Comparison of ENCODE assay signal across 8 cellular contexts in genomic region chr18:48161911-48162698, GRCh38.
A peak's percentile ranks its signal among the peaks of the same experiment; 100 is the strongest.
DNase-seq lines count a peak whose midpoint lies in the region; ATAC-seq and TF ChIP-seq lines count a peak whose summit lies in the region.

No MANE protein-coding gene starts in this region.

- in situ Hi-C loops in astrocyte of the cerebellum (cut with HindIII; ENCODE audit: low sequenced_read_pairs): no loop called here

- POLR2A ChIA-PET in HCT116 (lab: Charles Lee): no interaction called here

- BruUV-seq in HCT116 (replicated peaks; lab: Mats Ljungman, UMichigan): no TSS peak

- DNase-seq in ELF-1 (ENCODE audit: low read depth, low spot score) (peak; percentile 59), HCT116 (ENCODE audit: low read depth, low spot score) (no peak), NCI-H146 treated with DMSO at 0.1 percent for 48 hours (lab: John Stamatoyannopoulos, UW; ENCODE audit: unreplicated experiment) (peak; percentile 96), astrocyte of the cerebellum (ENCODE audit: low read depth) (no peak), kidney epithelial cell (ENCODE audit: low read depth) (no peak), CD1c-positive myeloid dendritic cell (ENCODE audit: extremely low spot score) (no peak)
- DNase-seq in activated CD8-positive, alpha-beta memory T cell treated with anti-CD3 and anti-CD28 coated beads, Interleukin-2, amount 50 U/mL, for 48 hours: no peak

- no peaks in the 10 kb centered on the region for H3K79me2 ChIP-seq in HCT116 (ENCODE audit: insufficient read depth, low read length)

- TF ChIP-seq CTCF in HCT116 (IDR thresholded peaks at IDR 0.05 in 2 of 3, conservative IDR thresholded peaks at IDR 0.05 in 1 of 3; ENCODE audit: borderline replicate concordance in 1 of 3, insufficient read depth in 1 of 3, low read depth in 2 of 3, low read length in 2 of 3) (no peak), astrocyte of the cerebellum (IDR thresholded peaks at IDR 0.05; ENCODE audit: low read depth, low read length, missing control alignments) (no peak), kidney epithelial cell (IDR thresholded peaks at IDR 0.05; ENCODE audit: insufficient read depth, low read length, poor library complexity, severe bottlenecking) (no peak)

- no peaks in the 10 kb centered on the region for H3K9me3 ChIP-seq in HCT116 (ENCODE audit: control insufficient read depth in 1 of 2, insufficient read depth in 1 of 2, low read depth in 1 of 2, low read length in 2 of 2)
- no peaks in the 10 kb centered on the region for H3K9me3 ChIP-seq in subcutaneous abdominal adipose tissue (ENCODE audit: control insufficient read depth in 5 of 5, low read length in 5 of 5)

- H4K20me1 ChIP-seq in HCT116 (ENCODE audit: insufficient read depth): no peaks in the 10 kb centered on the region

- no peaks in the 10 kb centered on the region for H3K27me3 ChIP-seq in HCT116 (ENCODE audit: insufficient read depth, low read length)
- H3K27me3 ChIP-seq in kidney epithelial cell (ENCODE audit: control insufficient read depth, insufficient read depth, low read length): no peaks in the 10 kb centered on the region
- no peaks in the 10 kb centered on the region for H3K27me3 ChIP-seq in subcutaneous abdominal adipose tissue (ENCODE audit: control insufficient read depth in 5 of 5, insufficient read depth in 4 of 5, low read length in 5 of 5)

- intact Hi-C loops in HCT116 (cut with micrococcal nuclease): no loop called here

- H3K4me1 ChIP-seq in HCT116 (ENCODE audit: control insufficient read depth in 1 of 2, insufficient read depth in 2 of 2, low read length in 2 of 2) (peaks cover 8 to 18% of the 10 kb centered on the region in 2 experiments; a peak in 3 of 4 replicates), subcutaneous abdominal adipose tissue (ENCODE audit: control insufficient read depth in 5 of 5, insufficient read depth in 5 of 5, low read length in 5 of 5) (peaks cover 7 to 47% (median 23%) of the 10 kb centered on the region in 5 donors)

- peak overlapping the region; percentile 61 for H2AFZ ChIP-seq in HCT116 (ENCODE audit: low read depth, low read length, poor library complexity, severe bottlenecking)

- H3K27ac ChIP-seq in HCT116 (ENCODE audit: low read depth, low read length): peak overlapping the region; percentile 41; the same call in 1 of the 2 replicates
- H3K27ac ChIP-seq in subcutaneous abdominal adipose tissue (ENCODE audit: low read depth, low read length): peak overlapping the region; percentile 50

- CTCF ChIA-PET in HCT116 (lab: Charles Lee): no interaction called here

- peak overlapping the region; percentile 89 for H3K4me2 ChIP-seq in HCT116 (ENCODE audit: low read length)

- H3K9ac ChIP-seq in HCT116 (ENCODE audit: low read length): peak overlapping the region; percentile 69
- H3K9ac ChIP-seq in subcutaneous abdominal adipose tissue (ENCODE audit: low read length in 5 of 5): peak overlapping the region in 4 of 5 donors; percentile 26 to 71 (median 66)

- H3K36me3 ChIP-seq in HCT116 (ENCODE audit: control insufficient read depth in 1 of 2, insufficient read depth in 2 of 2, low read length in 2 of 2) (no peaks in the 10 kb centered on the region), kidney epithelial cell (ENCODE audit: control insufficient read depth, insufficient read depth, low read length) (no peaks in the 10 kb centered on the region), subcutaneous abdominal adipose tissue (ENCODE audit: control insufficient read depth in 5 of 5, insufficient read depth in 5 of 5, low read length in 5 of 5) (no peaks in the 10 kb centered on the region)

- peak; percentile 73 for ATAC-seq in HCT116

- RAD21 ChIA-PET in HCT116 (lab: Charles Lee; ENCODE audit: low non-redundant PET in 1 of 2, low total read pairs in 2 of 2, uncharacterized antibody in 2 of 2, unreplicated experiment in 2 of 2): no interaction called here

- TF ChIP-seq RAD21 in HCT116 (IDR thresholded peaks at IDR 0.05; ENCODE audit: low read depth): no peak

- H3K4me3 ChIP-seq in HCT116 (replicated peaks in 1 of 2; ENCODE audit: low read depth in 1 of 2, low read length in 2 of 2) (peak overlapping the region; percentile 66), astrocyte of the cerebellum (ENCODE audit: low read depth, low read length) (peak overlapping the region; percentile 50), kidney epithelial cell (ENCODE audit: low read depth, low read length) (peak overlapping the region; percentile 60), subcutaneous abdominal adipose tissue (ENCODE audit: low read depth in 1 of 5, low read length in 5 of 5) (peak overlapping the region; percentile 43 to 73 (median 63))

- no peaks in the 10 kb centered on the region for H3K9me2 ChIP-seq in HCT116 (ENCODE audit: insufficient read depth)

- TF ChIP-seq POLR2A in HCT116 (IDR thresholded peaks at IDR 0.05; ENCODE audit: borderline replicate concordance, extremely low read depth, insufficient read depth, insufficient read length): no peak

TF ChIP-seq in HCT116, 20 proteins besides CTCF, POLR2A, EP300 and RAD21:
- no peak for TF ChIP-seq CEBPB (IDR thresholded peaks at IDR 0.05; ENCODE audit: low read depth)
- TF ChIP-seq ZFX (IDR thresholded peaks at IDR 0.05): peak; percentile 41; the same call in 1 of the 2 replicates

Comparison
In these comparisons a context has a peak if more than half of its experiments do, and no peak if none do; other contexts are left out.
1. DNase-seq: peak in ELF-1 (single experiment) and NCI-H146 treated with DMSO at 0.1 percent for 48 hours (single experiment); none in HCT116 (single experiment), astrocyte of the cerebellum (single experiment), kidney epithelial cell (single experiment), CD1c-positive myeloid dendritic cell (single experiment) and activated CD8-positive, alpha-beta memory T cell treated with anti-CD3 and anti-CD28 coated beads, Interleukin-2, amount 50 U/mL, for 48 hours (single experiment).
2. Peak in every context shown above with its lines, with median percentiles within 50 percentile points of each other: H3K4me3 ChIP-seq.